In genomic region chr14:75981826-75982723, GRCh38 we compare ENCODE assay signal across 8 cellular contexts. TPM values are rescaled to one million over a fixed set of nuclear protein-coding genes. Genes with fewer than 3 reads are reported as not detected.
A peak's percentile ranks its signal among the peaks of the same experiment; 100 is the strongest.
DNase-seq lines count a peak whose midpoint lies in the region; ATAC-seq and TF ChIP-seq lines count a peak whose summit lies in the region.

TGFB3 (minus strand) TSS chr14:75981995; CDS start chr14:75980893, 1,102 bp downstream.

- no peak for TF ChIP-seq EP300 in gastroesophageal sphincter (IDR thresholded peaks at IDR 0.05)

- H3K4me3 Mint-ChIP-seq in activated naive CD4-positive, alpha-beta T cell treated with anti-CD3 and anti-CD28 coated beads, Interleukin-2, amount 10 ng/mL, durations not matched to agents 7 days and 5 days, result peak within 1 kb of the TSS; percentile 70

- peak within 1 kb of the TSS; percentile 74 for H3K27ac Mint-ChIP-seq in activated naive CD4-positive, alpha-beta T cell treated with anti-CD3 and anti-CD28 coated beads, Interleukin-2, amount 10 ng/mL, durations not matched to agents 7 days and 5 days

- DNase-seq in COR-L47 (lab: John Stamatoyannopoulos, UW), result peak; percentile 66
- DNase-seq in MV-4-11 (lab: John Stamatoyannopoulos, UW), result peak; percentile 54
- peak; percentile 76 for DNase-seq in SK-N-DZ (ENCODE audit: low spot score)
- peak; percentile 84 for DNase-seq in activated naive CD4-positive, alpha-beta T cell treated with anti-CD3 and anti-CD28 coated beads, Interleukin-2, amount 10 ng/mL, durations not matched to agents 7 days and 5 days

- ATAC-seq in GM21723 (IDR thresholded peaks at IDR 0.05; ENCODE audit: unreplicated experiment) (peak; percentile 54), gastroesophageal sphincter (peak; percentile 80)

- H3K4me1 Mint-ChIP-seq in activated naive CD4-positive, alpha-beta T cell treated with anti-CD3 and anti-CD28 coated beads, Interleukin-2, amount 10 ng/mL, durations not matched to agents 7 days and 5 days, result peaks cover 47% of the 10 kb centered on the region

- H3K9me3 ChIP-seq in gastroesophageal sphincter (no peaks in the 10 kb centered on the region), neutrophil (no peaks in the 10 kb centered on the region), stomach smooth muscle (ENCODE audit: control insufficient read depth in 2 of 2, low read length in 2 of 2) (no peaks in the 10 kb centered on the region)

- H3K36me3 Mint-ChIP-seq in activated naive CD4-positive, alpha-beta T cell treated with anti-CD3 and anti-CD28 coated beads, Interleukin-2, amount 10 ng/mL, durations not matched to agents 7 days and 5 days, result no peaks in the 10 kb centered on the region

- TF ChIP-seq CTCF in gastroesophageal sphincter (IDR thresholded peaks at IDR 0.05) (peak; percentile 50 to 90 (median 56)), neutrophil (IDR thresholded peaks at IDR 0.05) (peak; percentile 37)

- no peaks in the 10 kb centered on the region for H3K9me3 Mint-ChIP-seq in activated naive CD4-positive, alpha-beta T cell treated with anti-CD3 and anti-CD28 coated beads, Interleukin-2, amount 10 ng/mL, durations not matched to agents 7 days and 5 days

- H3K9ac ChIP-seq in stomach smooth muscle (ENCODE audit: low read length in 2 of 2), result peak within 1 kb of the TSS; percentile 78 to 89

- H3K4me3 ChIP-seq in gastroesophageal sphincter (peak within 1 kb of the TSS; percentile 74 to 76), neutrophil (ENCODE audit: low read depth in 1 of 2, low read length in 1 of 2) (peak within 1 kb of the TSS; percentile 60 to 77), stomach smooth muscle (ENCODE audit: low read length in 2 of 2) (peak within 1 kb of the TSS; percentile 63 to 84)

- H3K4me1 ChIP-seq in gastroesophageal sphincter (peaks cover 4 to 77% (median 26%) of the 10 kb centered on the region in 3 donors), neutrophil (ENCODE audit: control insufficient read depth in 1 of 2, insufficient read depth in 1 of 2, low read depth in 1 of 2, low read length in 1 of 2) (peaks cover 23 to 27% of the 10 kb centered on the region in 2 experiments), stomach smooth muscle (ENCODE audit: control insufficient read depth, insufficient read depth, low read length) (peaks cover 57% of the 10 kb centered on the region)

- H3K36me3 ChIP-seq in gastroesophageal sphincter, result no peaks in the 10 kb centered on the region
- H3K36me3 ChIP-seq in neutrophil, result no peaks in the 10 kb centered on the region
- H3K36me3 ChIP-seq in stomach smooth muscle (ENCODE audit: control insufficient read depth in 2 of 2, insufficient read depth in 2 of 2, low read length in 2 of 2), result no peaks in the 10 kb centered on the region

- 0% methylated on average over 4 to 11 of the region's 64 CpGs for WGBS in gastroesophageal sphincter (ENCODE audit: low coverage in 1 of 2), 2 donors

- peaks cover 20% of the 10 kb centered on the region for H3K27me3 Mint-ChIP-seq in activated naive CD4-positive, alpha-beta T cell treated with anti-CD3 and anti-CD28 coated beads, Interleukin-2, amount 10 ng/mL, durations not matched to agents 7 days and 5 days

- CTCF ChIA-PET in activated naive CD4-positive, alpha-beta T cell treated with anti-CD3 and anti-CD28 coated beads, Interleukin-2, amount 10 ng/mL, durations not matched to agents 7 days and 5 days (lab: Charles Lee), result interaction anchor here (0.6 to 8.5 kb wide), 16 partner anchors 13 to 741 kb away, joined by 3 to 131 read pairs (median 4); partner anchors contain the start of gene FLVCR2

- peak; percentile 13 to 44 for TF ChIP-seq POLR2A in gastroesophageal sphincter (IDR thresholded peaks at IDR 0.05)

- peak within 1 kb of the TSS; percentile 93 to 98 (median 96) for H3K27ac ChIP-seq in gastroesophageal sphincter
- no peak within 1 kb of the TSS for H3K27ac ChIP-seq in neutrophil
- peak within 1 kb of the TSS; percentile 97 for H3K27ac ChIP-seq in stomach smooth muscle (ENCODE audit: low read length)

- no peaks in the 10 kb centered on the region for H3K27me3 ChIP-seq in gastroesophageal sphincter
- H3K27me3 ChIP-seq in neutrophil, result peaks cover 90% of the 10 kb centered on the region
- H3K27me3 ChIP-seq in stomach smooth muscle (ENCODE audit: control insufficient read depth in 1 of 2, insufficient read depth in 2 of 2, low read length in 2 of 2), result no peaks in the 10 kb centered on the region

RNA-seq across cellular contexts. Expression of gene TGFB3, which starts in this region (rescaled TPM):
- 5.5 and 5.8 TPM in 2 replicates for polyA plus RNA-seq in SK-N-DZ (2014; cell fraction: cytosol; rRNA removed)
- 7.7 and 9.4 TPM in 2 replicates for polyA plus RNA-seq in SK-N-DZ (2014; cell fraction: nucleus; rRNA removed)
- total RNA-seq in gastroesophageal sphincter, result 10 to 100 TPM; 24.1 to 38.3 (median 27.6) TPM
